In the genomic region with DNA sequence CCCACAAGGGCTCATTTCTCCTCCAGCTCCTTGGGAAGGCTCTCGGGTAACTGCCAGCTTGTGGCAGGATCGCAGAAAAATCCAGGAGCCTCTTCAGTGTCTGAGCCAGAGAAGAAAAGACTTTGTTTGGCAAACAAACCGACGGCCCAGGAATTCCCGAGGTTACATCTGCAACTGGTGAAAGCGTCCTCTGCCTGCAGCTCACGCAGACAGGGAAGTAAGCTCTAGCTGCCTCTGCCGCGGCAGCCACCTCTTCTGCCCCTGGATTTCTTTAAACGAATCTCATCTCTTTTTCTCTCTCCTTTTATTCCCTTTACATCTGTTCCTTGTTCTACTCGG, we compare ENCODE assay signal across 8 cellular contexts. TPM values are rescaled to one million over a fixed set of nuclear protein-coding genes. Genes with fewer than 3 reads are reported as not detected.
DNase-seq lines count a peak whose midpoint lies in the region; ATAC-seq, FAIRE-seq and TF ChIP-seq lines count a peak whose summit lies in the region.

No MANE protein-coding gene starts in this region.

- H3K4me2 ChIP-seq in SK-N-SH: peak overlapping the region; percentile 62; the same call in 1 of the 2 replicates

- peaks cover 70% of the 10 kb centered on the region for H3K27me3 Mint-ChIP-seq in osteocyte (ENCODE audit: unreplicated experiment)

- DNase-seq in GM12892 (ENCODE audit: insufficient read length) (peak; percentile 19), SK-N-SH (peak; percentile 35), esophagus squamous epithelium (lab: John Stamatoyannopoulos, UW) (no peak), osteocyte (ENCODE audit: extremely low spot score, unreplicated experiment) (no peak), SW 1271 (lab: John Stamatoyannopoulos, UW) (no peak), OCI-M1 (lab: John Stamatoyannopoulos, UW) (no peak)

- peak overlapping the region; percentile 35; the same call in 1 of the 2 replicates for H3K27ac ChIP-seq in 22Rv1
- H3K27ac ChIP-seq in SK-N-SH (ENCODE audit: low read depth in 2 of 2, low read length in 1 of 2): no peak overlapping the region
- peak overlapping the region in 1 of 4 donors; percentile 6 for H3K27ac ChIP-seq in esophagus squamous epithelium

- H3K4me3 ChIP-seq in SK-N-SH (ENCODE audit: low read depth in 2 of 2, low read length in 1 of 2) (peak overlapping the region in 1 of 2 experiments; percentile 23; a peak in 1 of 4 replicates), esophagus squamous epithelium (peak overlapping the region; percentile 19 to 64 (median 43))

- H3K9me3 Mint-ChIP-seq in osteocyte (ENCODE audit: unreplicated experiment): no peaks in the 10 kb centered on the region

- H3K27ac Mint-ChIP-seq in osteocyte (ENCODE audit: unreplicated experiment): no peak overlapping the region

- TF ChIP-seq RAD21 in SK-N-SH (IDR thresholded peaks at IDR 0.05; ENCODE audit: low read length): no peak

- ATAC-seq in HG02943 (IDR thresholded peaks at IDR 0.05; ENCODE audit: low read depth, unreplicated experiment): peak; percentile 20

- H3K36me3 ChIP-seq in SK-N-SH (replicated peaks in 1 of 2; ENCODE audit: control insufficient read depth in 1 of 2, insufficient read depth in 2 of 2, low read length in 1 of 2) (no peaks in the 10 kb centered on the region), esophagus squamous epithelium (no peaks in the 10 kb centered on the region)

- no peaks in the 10 kb centered on the region for H3K36me3 Mint-ChIP-seq in osteocyte (ENCODE audit: unreplicated experiment)

- H3K4me1 ChIP-seq in SK-N-SH (ENCODE audit: control insufficient read depth in 1 of 2, insufficient read depth in 2 of 2, low read depth in 1 of 2, low read length in 1 of 2) (no peaks in the 10 kb centered on the region), esophagus squamous epithelium (peaks cover 16 to 28% (median 18%) of the 10 kb centered on the region in 3 donors)

- no peak for TF ChIP-seq EP300 in SK-N-SH (IDR thresholded peaks at IDR 0.05; ENCODE audit: borderline replicate concordance in 1 of 2, low read depth in 1 of 2, low read length in 1 of 2)

- H3K9me2 ChIP-seq in SK-N-SH: no peaks in the 10 kb centered on the region

- H3K4me3 Mint-ChIP-seq in osteocyte (ENCODE audit: unreplicated experiment): peak overlapping the region; percentile 71

- CTCF ChIA-PET in SK-N-SH (lab: Yijun Ruan, JAX): interaction anchor here (0.6 to 2.3 kb wide), 3 partner anchors 16 to 764 kb away, joined by 3 to 10 read pairs (median 3); no protein-coding TSS in a partner anchor

- TF ChIP-seq POLR2A in GM12892 (IDR thresholded peaks at IDR 0.05; ENCODE audit: low read depth, low read length) (no peak), esophagus squamous epithelium (IDR thresholded peaks at IDR 0.05) (no peak)

- no peak for FAIRE-seq in GM12892 (lab: Jason Lieb, UNC)

- H4K20me1 ChIP-seq in SK-N-SH (ENCODE audit: insufficient read depth): no peaks in the 10 kb centered on the region

- H2AFZ ChIP-seq in SK-N-SH (ENCODE audit: low read depth): peak overlapping the region; percentile 51; the same call in 1 of the 2 replicates

- H3K27me3 ChIP-seq in SK-N-SH (ENCODE audit: insufficient read depth) (peaks cover 29% of the 10 kb centered on the region; the same call in 1 of the 2 replicates), esophagus squamous epithelium (peaks cover 4 to 73% (median 4%) of the 10 kb centered on the region in 4 donors)

- no peaks in the 10 kb centered on the region for H3K79me2 ChIP-seq in SK-N-SH (ENCODE audit: insufficient read depth)

- no peaks in the 10 kb centered on the region for H3F3A ChIP-seq in SK-N-SH (replicated peaks; ENCODE audit: insufficient read depth)

- 2% methylated on average over 11 of the region's 11 CpGs for WGBS in SK-N-SH (ENCODE audit: low lambda C conversion rate)
- WGBS in esophagus squamous epithelium, 2 donors: 0% methylated on average over 10 to 11 of the region's 11 CpGs

- no peak overlapping the region for H3K9ac ChIP-seq in SK-N-SH

- peaks cover 14% of the 10 kb centered on the region for H3K4me1 Mint-ChIP-seq in osteocyte (ENCODE audit: unreplicated experiment)

- H3K9me3 ChIP-seq in SK-N-SH: no peaks in the 10 kb centered on the region
- H3K9me3 ChIP-seq in esophagus squamous epithelium: no peaks in the 10 kb centered on the region

- POLR2A ChIA-PET in SK-N-SH (lab: Yijun Ruan, JAX): no interaction called here

- intact Hi-C loops in esophagus squamous epithelium (cut with DNase I): no loop called here

- TF ChIP-seq CTCF in 22Rv1 (IDR thresholded peaks at IDR 0.05) (0 out of 2 replicates have a peak, but pooled peaks have one; percentile 10), SK-N-SH (IDR thresholded peaks at IDR 0.05) (no peak), esophagus squamous epithelium (IDR thresholded peaks at IDR 0.05) (no peak), osteocyte (IDR thresholded peaks at IDR 0.05) (no peak)

TF ChIP-seq in SK-N-SH, 30 proteins besides CTCF, POLR2A, EP300 and RAD21 (continues in another document):
- TF ChIP-seq, protein P1, sequence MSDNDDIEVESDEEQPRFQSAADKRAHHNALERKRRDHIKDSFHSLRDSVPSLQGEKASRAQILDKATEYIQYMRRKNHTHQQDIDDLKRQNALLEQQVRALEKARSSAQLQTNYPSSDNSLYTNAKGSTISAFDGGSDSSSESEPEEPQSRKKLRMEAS (IDR thresholded peaks at IDR 0.05; ENCODE audit: low read depth): no peak
- TF ChIP-seq SMC3 (IDR thresholded peaks at IDR 0.05; ENCODE audit: low read depth, low read length) (no peak), MXI1 (IDR thresholded peaks at IDR 0.05; ENCODE audit: low read depth, low read length) (no peak), RCOR1 (IDR thresholded peaks at IDR 0.05; ENCODE audit: low read length) (no peak), NRF1 (IDR thresholded peaks at IDR 0.05; ENCODE audit: low read depth, low read length) (no peak), POLR2AphosphoS5 (IDR thresholded peaks at IDR 0.05; ENCODE audit: low read depth, low read length) (no peak), FOXM1 (IDR thresholded peaks at IDR 0.05; ENCODE audit: low read depth) (no peak), RXRA (IDR thresholded peaks at IDR 0.05; ENCODE audit: borderline replicate concordance, low read depth) (no peak), SIN3A (IDR thresholded peaks at IDR 0.05; ENCODE audit: borderline replicate concordance, low read depth, low read length) (no peak), YY1 (IDR thresholded peaks at IDR 0.05; ENCODE audit: low read depth) (no peak), GABPA (IDR thresholded peaks at IDR 0.05; ENCODE audit: low read depth) (no peak), CHD2 (IDR thresholded peaks at IDR 0.05; ENCODE audit: low read length, partially characterized antibody) (no peak), RFX5 (IDR thresholded peaks at IDR 0.05; ENCODE audit: low read length) (no peak), EZH2phosphoT487 (IDR thresholded peaks at IDR 0.05; ENCODE audit: borderline replicate concordance, low read depth) (no peak), TEAD4 (IDR thresholded peaks at IDR 0.05; ENCODE audit: borderline replicate concordance, insufficient read depth) (no peak), TCF12 (IDR thresholded peaks at IDR 0.05) (no peak), GATA2 (CRISPR knock-in tag; IDR thresholded peaks at IDR 0.05) (no peak)
- TF ChIP-seq, protein P2, sequence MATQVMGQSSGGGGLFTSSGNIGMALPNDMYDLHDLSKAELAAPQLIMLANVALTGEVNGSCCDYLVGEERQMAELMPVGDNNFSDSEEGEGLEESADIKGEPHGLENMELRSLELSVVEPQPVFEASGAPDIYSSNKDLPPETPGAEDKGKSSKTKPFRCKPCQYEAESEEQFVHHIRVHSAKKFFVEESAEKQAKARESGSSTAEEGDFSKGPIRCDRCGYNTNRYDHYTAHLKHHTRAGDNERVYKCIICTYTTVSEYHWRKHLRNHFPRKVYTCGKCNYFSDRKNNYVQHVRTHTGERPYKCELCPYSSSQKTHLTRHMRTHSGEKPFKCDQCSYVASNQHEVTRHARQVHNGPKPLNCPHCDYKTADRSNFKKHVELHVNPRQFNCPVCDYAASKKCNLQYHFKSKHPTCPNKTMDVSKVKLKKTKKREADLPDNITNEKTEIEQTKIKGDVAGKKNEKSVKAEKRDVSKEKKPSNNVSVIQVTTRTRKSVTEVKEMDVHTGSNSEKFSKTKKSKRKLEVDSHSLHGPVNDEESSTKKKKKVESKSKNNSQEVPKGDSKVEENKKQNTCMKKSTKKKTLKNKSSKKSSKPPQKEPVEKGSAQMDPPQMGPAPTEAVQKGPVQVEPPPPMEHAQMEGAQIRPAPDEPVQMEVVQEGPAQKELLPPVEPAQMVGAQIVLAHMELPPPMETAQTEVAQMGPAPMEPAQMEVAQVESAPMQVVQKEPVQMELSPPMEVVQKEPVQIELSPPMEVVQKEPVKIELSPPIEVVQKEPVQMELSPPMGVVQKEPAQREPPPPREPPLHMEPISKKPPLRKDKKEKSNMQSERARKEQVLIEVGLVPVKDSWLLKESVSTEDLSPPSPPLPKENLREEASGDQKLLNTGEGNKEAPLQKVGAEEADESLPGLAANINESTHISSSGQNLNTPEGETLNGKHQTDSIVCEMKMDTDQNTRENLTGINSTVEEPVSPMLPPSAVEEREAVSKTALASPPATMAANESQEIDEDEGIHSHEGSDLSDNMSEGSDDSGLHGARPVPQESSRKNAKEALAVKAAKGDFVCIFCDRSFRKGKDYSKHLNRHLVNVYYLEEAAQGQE (IDR thresholded peaks at IDR 0.05; ENCODE audit: low read depth, low read length): no peak
- TF ChIP-seq, protein P3, sequence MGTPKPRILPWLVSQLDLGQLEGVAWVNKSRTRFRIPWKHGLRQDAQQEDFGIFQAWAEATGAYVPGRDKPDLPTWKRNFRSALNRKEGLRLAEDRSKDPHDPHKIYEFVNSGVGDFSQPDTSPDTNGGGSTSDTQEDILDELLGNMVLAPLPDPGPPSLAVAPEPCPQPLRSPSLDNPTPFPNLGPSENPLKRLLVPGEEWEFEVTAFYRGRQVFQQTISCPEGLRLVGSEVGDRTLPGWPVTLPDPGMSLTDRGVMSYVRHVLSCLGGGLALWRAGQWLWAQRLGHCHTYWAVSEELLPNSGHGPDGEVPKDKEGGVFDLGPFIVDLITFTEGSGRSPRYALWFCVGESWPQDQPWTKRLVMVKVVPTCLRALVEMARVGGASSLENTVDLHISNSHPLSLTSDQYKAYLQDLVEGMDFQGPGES (IDR thresholded peaks at IDR 0.05; ENCODE audit: low read depth, low read length): no peak

RNA-seq across cellular contexts. Expression of gene DCHS2, which starts 0.3 kb away (rescaled TPM):
- polyA plus RNA-seq in GM12892 (2012; ENCODE audit: missing spikeins): 0.04 TPM
- not detected in 2 replicates for polyA plus RNA-seq in SK-N-SH (2012; rRNA removed)
- polyA plus RNA-seq in SK-N-SH (2012; cell fraction: cytosol; rRNA removed): not detected in 2 replicates
- polyA plus RNA-seq in SK-N-SH (2012; cell fraction: nucleus; rRNA removed): not detected in 2 replicates
- total RNA-seq in esophagus squamous epithelium: 1 to 10 TPM in 1 of 4 donors, under 1 TPM in 2, not detected in 1; 0.53 to 1.5 (median 0.57) TPM
- 0.13 and 0.16 TPM in 2 replicates for total RNA-seq in osteocyte

RNA-seq across cellular contexts. Expression of gene PLRG1, which starts 58.9 kb away (rescaled TPM):
- 60.9 TPM for polyA plus RNA-seq in GM12892 (2012; ENCODE audit: missing spikeins)
- polyA plus RNA-seq in SK-N-SH (2012; rRNA removed): 64.8 and 84.6 TPM in 2 replicates
- 64.8 and 70.2 TPM in 2 replicates for polyA plus RNA-seq in SK-N-SH (2012; cell fraction: cytosol; rRNA removed)
- polyA plus RNA-seq in SK-N-SH (2012; cell fraction: nucleus; rRNA removed): 43.5 and 93.7 TPM in 2 replicates
- total RNA-seq in esophagus squamous epithelium: 10 to 100 TPM; 47.1 to 60.5 (median 49.2) TPM
- 79.3 and 82.1 TPM in 2 replicates for total RNA-seq in osteocyte

Comparison
In these comparisons a context has a peak if more than half of its experiments do, and no peak if none do; other contexts are left out.
1. DNase-seq: peak in GM12892 (single experiment) and SK-N-SH (single experiment); none in esophagus squamous epithelium (single experiment), osteocyte (single experiment), SW 1271 (0 of 2) and OCI-M1 (single experiment).